ENCODE assay signal across 19 cellular contexts in the genomic region with DNA sequence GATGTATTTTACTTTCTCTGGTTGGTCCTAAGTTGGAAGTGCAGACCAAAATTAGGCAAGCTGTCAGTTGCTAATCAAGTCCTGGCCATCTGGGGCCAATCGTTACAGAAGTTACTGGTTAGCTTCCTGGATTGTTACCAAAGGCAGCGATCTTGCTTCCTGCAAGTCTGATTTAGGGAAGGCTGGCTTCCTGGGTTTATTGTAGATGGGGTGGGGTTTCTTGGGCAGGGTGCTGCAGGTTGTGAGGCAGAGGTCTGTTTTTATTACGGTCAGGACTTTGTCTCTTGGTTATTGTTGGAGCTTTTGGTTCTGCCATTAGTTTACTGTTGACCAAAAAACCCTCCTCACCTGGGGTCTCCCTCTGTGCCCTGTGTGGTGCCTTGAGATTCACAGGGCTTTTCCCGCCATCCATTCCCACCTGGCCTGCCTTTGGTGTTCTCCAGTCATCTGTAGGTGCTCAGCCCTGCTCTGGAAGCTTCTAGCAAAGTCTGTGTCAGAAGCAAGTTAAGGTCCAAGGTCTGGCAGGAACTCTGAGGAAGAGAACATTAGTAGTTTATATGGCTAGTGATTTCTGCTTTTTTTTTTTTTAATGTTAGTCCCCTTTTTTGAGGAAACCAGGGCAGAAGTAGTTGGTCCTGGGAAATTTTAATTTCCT. TPM values are rescaled to one million over a fixed set of nuclear protein-coding genes. Genes with fewer than 3 reads are reported as not detected.
DNase-seq lines count a peak whose midpoint lies in the region; ATAC-seq and TF ChIP-seq lines count a peak whose summit lies in the region.
"Had no signal": no experiment of that assay in that cellular context is flagged by ENCODE, and none has a peak within 500 bp of the region (broad histone marks: within the 10 kb centered on the region; RNA-seq: fewer than 3 reads in every experiment).

No MANE protein-coding gene starts in this region.

- H3K27ac ChIP-seq in OCI-LY7 (ENCODE audit: low read depth, low read length, poor library complexity, severe bottlenecking) (no peak overlapping the region), transverse colon (peak overlapping the region; percentile 73 to 80 (median 78))
- H3K27ac ChIP-seq: cardiac muscle cell, epithelial cell of prostate, gastroesophageal sphincter had no signal

- no peak overlapping the region for H3K4me3 ChIP-seq in OCI-LY7 (ENCODE audit: low read depth, low read length, poor library complexity, severe bottlenecking)
- no peak overlapping the region for H3K4me3 ChIP-seq in transverse colon
- H3K4me3 ChIP-seq: adrenal gland, cardiac muscle cell, gastroesophageal sphincter had no signal

- H3K4me1 ChIP-seq in OCI-LY7 (ENCODE audit: insufficient read depth, low read length, poor library complexity, severe bottlenecking) = peaks cover 20% of the 10 kb centered on the region
- peaks cover 8 to 33% (median 12%) of the 10 kb centered on the region in 4 donors for H3K4me1 ChIP-seq in transverse colon
- H3K4me1 ChIP-seq: gastroesophageal sphincter had no signal

- H3K9me3 ChIP-seq in OCI-LY7 (ENCODE audit: low read length) (no peaks in the 10 kb centered on the region), transverse colon (no peaks in the 10 kb centered on the region)
- H3K9me3 ChIP-seq: adrenal gland, gastroesophageal sphincter had no signal

- no peak for TF ChIP-seq EP300 in transverse colon (IDR thresholded peaks at IDR 0.05; ENCODE audit: low read depth)

- peak overlapping the region; percentile 67 for H2AFZ ChIP-seq in OCI-LY7 (ENCODE audit: low read length)

- BruUV-seq in OCI-LY7 (replicated peaks; lab: Mats Ljungman, UMichigan) = no TSS peak

- H3K36me3 ChIP-seq in OCI-LY7 (ENCODE audit: insufficient read depth, low read length) (no peaks in the 10 kb centered on the region), transverse colon (no peaks in the 10 kb centered on the region)
- H3K36me3 ChIP-seq: adrenal gland, cardiac muscle cell, gastroesophageal sphincter had no signal

- TF ChIP-seq POLR2A in transverse colon (IDR thresholded peaks at IDR 0.05) = no peak

- no peaks in the 10 kb centered on the region for H3K9me2 ChIP-seq in OCI-LY7 (ENCODE audit: insufficient read depth, low read length)

- TF ChIP-seq CTCF in OCI-LY7 (conservative IDR thresholded peaks at IDR 0.05; ENCODE audit: low read length) (no peak), transverse colon (IDR thresholded peaks at IDR 0.05) (no peak)

- H3K27me3 ChIP-seq in transverse colon = no peaks in the 10 kb centered on the region
- H3K27me3 ChIP-seq: adrenal gland, cardiac muscle cell, gastroesophageal sphincter had no signal

- DNase-seq in SKM-1 treated with dmso at 0.1 percent for 144 hours (lab: John Stamatoyannopoulos, UW; ENCODE audit: unreplicated experiment) = peak; percentile 21
- no peak for DNase-seq in SKM-1 (lab: John Stamatoyannopoulos, UW; ENCODE audit: unreplicated experiment)
- DNase-seq in OCI-LY7 (ENCODE audit: low spot score) = no peak
- peak; percentile 47 to 76 for DNase-seq in left colon
- peak; percentile 60 for DNase-seq in transverse colon
- no peak for DNase-seq in AG20443 (ENCODE audit: low spot score)
- DNase-seq in GOT3 (lab: John Stamatoyannopoulos, UW) = no peak
- DNase-seq: ACHN; activated gamma-delta T cell; adrenal gland; CD4-positive, CD25-positive, alpha-beta regulatory T cell; KBM-7; NCI-H1092 treated with DMSO at 0.1 percent for 48 hours; stimulated activated CD8-positive, alpha-beta memory T cell treated with anti-CD3 and anti-CD28 coated beads, Interleukin-4, amount 100 ng/mL, for 48 hours had no signal

- in situ Hi-C loops in transverse colon (cut with MboI; ENCODE audit: low pct_ligation_motif_present in 1 of 4, low pct_unique_long_range_greater_than_20kb in 1 of 4, low sequenced_read_pairs in 3 of 4) = no loop called here

- CTCF ChIA-PET in OCI-LY7 (lab: Charles Lee; ENCODE audit: unreplicated experiment) = no interaction called here

- peak overlapping the region; percentile 31 for H3K4me2 ChIP-seq in OCI-LY7 (ENCODE audit: low read length)

- H3K79me2 ChIP-seq in OCI-LY7 (ENCODE audit: insufficient read depth, low read depth, low read length) = no peaks in the 10 kb centered on the region

- no peaks in the 10 kb centered on the region for H4K20me1 ChIP-seq in OCI-LY7 (ENCODE audit: insufficient read depth, low read length)

- intact Hi-C loops in OCI-LY7 (cut with micrococcal nuclease; ENCODE audit: unreplicated experiment) = loop anchor here (10.0 kb wide), 1 partner anchor 64 kb away; no protein-coding TSS in a partner anchor
- intact Hi-C loops in left colon (cut with DNase I, micrococcal nuclease) = no loop called here
- intact Hi-C loops in transverse colon (cut with DNase I; ENCODE audit: low total_unique reads) = no loop called here

- ATAC-seq in left colon (peak; percentile 90), GM18858 (IDR thresholded peaks at IDR 0.05; ENCODE audit: unreplicated experiment) (no peak)
- ATAC-seq: gastroesophageal sphincter, Panc1 had no signal

- 33 to 48% methylated on average over 2 to 4 of the region's 4 CpGs for WGBS in transverse colon (ENCODE audit: low coverage in 1 of 2), 2 donors

- POLR2A ChIA-PET in OCI-LY7 (lab: Charles Lee) = interaction anchor here (0.6 to 0.9 kb wide), 2 partner anchors 77 to 230 kb away, joined by 3 to 5 read pairs; no protein-coding TSS in a partner anchor

RNA-seq across cellular contexts. Expression of gene SLC47A1, which starts 37.0 kb away (rescaled TPM):
- total RNA-seq in OCI-LY7 (2014; rRNA removed; shearing (Covaris generic)) = not detected in 2 replicates
- not detected in 2 replicates for total RNA-seq in OCI-LY7 (2022)
- 1 to 10 TPM in 1 of 2 donors, under 1 TPM in 1; 0.52 to 1.2 TPM for total RNA-seq in left colon
- under 1 TPM in 2 of 4 donors, not detected in 2; 0.32 to 0.96 TPM for total RNA-seq in transverse colon
- total RNA-seq: CD4-positive, CD25-positive, alpha-beta regulatory T cell had no signal

Comparison
In these comparisons a context has a peak if more than half of its experiments do, and no peak if none do; other contexts are left out.
1. DNase-seq: peak in SKM-1 treated with dmso at 0.1 percent for 144 hours (single experiment), left colon (2 of 2) and transverse colon (single experiment); none in SKM-1 (single experiment), OCI-LY7 (single experiment), AG20443 (single experiment) and GOT3 (single experiment).